In genomic region chr6:139588076-139588639, GRCh38 we compare ENCODE assay signal across 10 cellular contexts.
DNase-seq lines count a peak whose midpoint lies in the region; ATAC-seq, FAIRE-seq and TF ChIP-seq lines count a peak whose summit lies in the region.
"Had no signal": no experiment of that assay in that cellular context is flagged by ENCODE, and none has a peak within 500 bp of the region (broad histone marks: within the 10 kb centered on the region; RNA-seq: fewer than 3 reads in every experiment).

No MANE protein-coding gene starts in this region.

- H3K9me3 ChIP-seq in muscle layer of duodenum (ENCODE audit: control insufficient read depth in 1 of 2, low read length in 2 of 2), result no peaks in the 10 kb centered on the region

- H3K9me3 Mint-ChIP-seq in naive thymus-derived CD8-positive, alpha-beta T cell, result no peaks in the 10 kb centered on the region
- H3K9me3 Mint-ChIP-seq: IgD-negative memory B cell had no signal

- H3K27me3 Mint-ChIP-seq in naive thymus-derived CD8-positive, alpha-beta T cell, result peaks cover 4 to 36% (median 11%) of the 10 kb centered on the region in 5 donors
- H3K27me3 Mint-ChIP-seq: IgD-negative memory B cell had no signal

- ATAC-seq in HG02798 (IDR thresholded peaks at IDR 0.05; ENCODE audit: poor library complexity, unreplicated experiment), result no peak
- ATAC-seq in naive thymus-derived CD8-positive, alpha-beta T cell, result no peak

- no peak for FAIRE-seq in GM19239 (lab: Jason Lieb, UNC)

- TF ChIP-seq CTCF in brain microvascular endothelial cell (IDR thresholded peaks at IDR 0.05; ENCODE audit: low read depth, low read length, missing control alignments) (no peak), GM13976 (IDR thresholded peaks at IDR 0.05; ENCODE audit: borderline replicate concordance, control extremely low read depth, extremely low read depth, insufficient read depth, missing control alignments) (no peak)

- H3K27ac Mint-ChIP-seq in naive thymus-derived CD8-positive, alpha-beta T cell, result no peak overlapping the region
- H3K27ac Mint-ChIP-seq: IgD-negative memory B cell had no signal

- H3K27ac ChIP-seq in brain microvascular endothelial cell (peak overlapping the region; percentile 90), muscle layer of duodenum (ENCODE audit: low read length) (peak overlapping the region; percentile 61)

- H3K36me3 Mint-ChIP-seq in naive thymus-derived CD8-positive, alpha-beta T cell, result no peaks in the 10 kb centered on the region
- H3K36me3 Mint-ChIP-seq: IgD-negative memory B cell had no signal

- H3K36me3 ChIP-seq in brain microvascular endothelial cell (replicated peaks) (no peaks in the 10 kb centered on the region), muscle layer of duodenum (ENCODE audit: control insufficient read depth in 1 of 2, insufficient read depth in 2 of 2, low read length in 2 of 2) (no peaks in the 10 kb centered on the region)

- POLR2A ChIA-PET in naive thymus-derived CD8-positive, alpha-beta T cell (lab: Charles Lee), result no interaction called here

- peaks cover 16 to 18% of the 10 kb centered on the region in 2 donors for H3K4me1 ChIP-seq in muscle layer of duodenum (ENCODE audit: control insufficient read depth in 1 of 2, insufficient read depth in 2 of 2, low read length in 2 of 2)

- H3K4me3 ChIP-seq in brain microvascular endothelial cell (ENCODE audit: low read depth, low read length), result no peak overlapping the region
- H3K4me3 ChIP-seq in muscle layer of duodenum (ENCODE audit: low read depth in 1 of 2, low read length in 2 of 2), result no peak overlapping the region

- no peak overlapping the region for H3K4me3 Mint-ChIP-seq in naive thymus-derived CD8-positive, alpha-beta T cell
- H3K4me3 Mint-ChIP-seq: IgD-negative memory B cell had no signal

- peaks cover 0 to 4% (median 1%) of the 10 kb centered on the region in 4 donors for H3K4me1 Mint-ChIP-seq in naive thymus-derived CD8-positive, alpha-beta T cell

- DNase-seq in DMS53 (lab: John Stamatoyannopoulos, UW) (peak; percentile 81), NCI-H2107 (lab: John Stamatoyannopoulos, UW) (peak; percentile 67), brain microvascular endothelial cell (peak; percentile 76), GM13976 (ENCODE audit: low spot score) (no peak), GM19239 (ENCODE audit: insufficient read length, low spot score) (no peak)
- DNase-seq in naive thymus-derived CD8-positive, alpha-beta T cell, result no peak
- DNase-seq: activated naive CD4-positive, alpha-beta T cell had no signal

- H3K27me3 ChIP-seq in brain microvascular endothelial cell (replicated peaks), result no peaks in the 10 kb centered on the region
- no peaks in the 10 kb centered on the region for H3K27me3 ChIP-seq in muscle layer of duodenum (ENCODE audit: low read depth, low read length)

- in situ Hi-C loops in brain microvascular endothelial cell (cut with HindIII; ENCODE audit: low pct_ligation_motif_present, low sequenced_read_pairs) (no loop called here), GM13976 (cut with MboI; ENCODE audit: low sequenced_read_pairs, unreplicated experiment) (no loop called here)

Comparison
In these comparisons a context has a peak if more than half of its experiments do, and no peak if none do; other contexts are left out.
1. DNase-seq: peak in DMS53 (single experiment), NCI-H2107 (single experiment) and brain microvascular endothelial cell (single experiment); none in GM13976 (single experiment), GM19239 (single experiment) and naive thymus-derived CD8-positive, alpha-beta T cell (0 of 10).